14 cellular contexts compared by ENCODE assay signal in genomic region chr17:45703348-45703747, GRCh38.
"Had no signal": no experiment of that assay in that cellular context is flagged by ENCODE, and none has a peak within 500 bp of the region (broad histone marks: within the 10 kb centered on the region; RNA-seq: fewer than 3 reads in every experiment).

No MANE protein-coding gene starts in this region.

- DNase-seq: activated CD4-positive, alpha-beta T cell treated with anti-CD3 and anti-CD28 coated beads, Interleukin-2, amount 50 U/mL, for 1 hour; activated CD8-positive, alpha-beta memory T cell treated with anti-CD3 and anti-CD28 coated beads for 24 hours; activated naive CD4-positive, alpha-beta T cell; activated naive CD8-positive, alpha-beta T cell treated with anti-CD3 and anti-CD28 coated beads, Interleukin-2, amount 10 ng/mL, durations not matched to agents 7 days and 5 days; aorta; cerebellar nuclear complex; effector memory CD4-positive, alpha-beta T cell; gastrocnemius medialis; heart right ventricle; left colon; lower lobe of right lung; right lobe of liver; stimulated activated CD4-positive, alpha-beta T cell treated with anti-CD3 and anti-CD28 coated beads, Interleukin-4, amount 100 ng/mL, for 4 hours had no signal

- ATAC-seq: activated CD4-positive, CD25-positive, alpha-beta regulatory T cell treated with anti-CD3 and anti-CD28 coated beads, Interleukin-2, amount 50 U/mL, for 24 hours; gastrocnemius medialis; heart right ventricle; left colon; lower lobe of right lung; right lobe of liver had no signal
